12 cellular contexts compared by ENCODE assay signal in genomic region chr9:79221084-79221483, GRCh38.
DNase-seq lines count a peak whose midpoint lies in the region; ATAC-seq and TF ChIP-seq lines count a peak whose summit lies in the region.
"Had no signal": no experiment of that assay in that cellular context is flagged by ENCODE, and none has a peak within 500 bp of the region (broad histone marks: within the 10 kb centered on the region; RNA-seq: fewer than 3 reads in every experiment).

No MANE protein-coding gene starts in this region.

- H3K4me3 Mint-ChIP-seq in endothelial cell (ENCODE audit: unreplicated experiment): no peak overlapping the region
- H3K4me3 Mint-ChIP-seq: T-cell had no signal

- H3K27ac Mint-ChIP-seq in endothelial cell (ENCODE audit: unreplicated experiment): no peak overlapping the region
- H3K27ac Mint-ChIP-seq: T-cell had no signal

- no peaks in the 10 kb centered on the region for H3K9me3 Mint-ChIP-seq in endothelial cell (ENCODE audit: unreplicated experiment)

- H3K4me1 Mint-ChIP-seq in endothelial cell (ENCODE audit: unreplicated experiment): no peaks in the 10 kb centered on the region
- H3K4me1 Mint-ChIP-seq: T-cell had no signal

- no peaks in the 10 kb centered on the region for H3K27me3 Mint-ChIP-seq in endothelial cell (ENCODE audit: unreplicated experiment)

- no peak for TF ChIP-seq CTCF in epithelial cell of proximal tubule (conservative IDR thresholded peaks at IDR 0.05; ENCODE audit: low read depth, low read length)
- no peak for TF ChIP-seq CTCF in endothelial cell (IDR thresholded peaks at IDR 0.05; ENCODE audit: unreplicated experiment)

- no peak for ATAC-seq in GM21447 (IDR thresholded peaks at IDR 0.05; ENCODE audit: unreplicated experiment)
- ATAC-seq in GM18868 (IDR thresholded peaks at IDR 0.05; ENCODE audit: unreplicated experiment): no peak
- ATAC-seq: T-cell had no signal

- H3K36me3 Mint-ChIP-seq in endothelial cell (ENCODE audit: low read depth, unreplicated experiment): no peaks in the 10 kb centered on the region
- H3K36me3 Mint-ChIP-seq: T-cell had no signal

- DNase-seq in GM04503 (ENCODE audit: low read depth) (peak; percentile 80), RKO (ENCODE audit: low spot score) (peak; percentile 3), epithelial cell of proximal tubule (ENCODE audit: low read depth) (peak; percentile 74), renal cortical epithelial cell (ENCODE audit: low read depth) (peak; percentile 95), endothelial cell (ENCODE audit: low spot score) (no peak)
- DNase-seq: left ventricle myocardium inferior, NCI-H524 treated with DMSO at 0.1 percent for 48 hours, ovary, T-cell, transverse colon had no signal

- no peak overlapping the region for H3K4me3 ChIP-seq in epithelial cell of proximal tubule (ENCODE audit: low read depth, low read length)
- H3K4me3 ChIP-seq: left ventricle myocardium inferior, ovary, transverse colon had no signal
